ENCODE assay signal across 8 cellular contexts in genomic region chrX:154486396-154487207, GRCh38. TPM values are rescaled to one million over a fixed set of nuclear protein-coding genes. Genes with fewer than 3 reads are reported as not detected.
DNase-seq lines count a peak whose midpoint lies in the region; ATAC-seq and TF ChIP-seq lines count a peak whose summit lies in the region.

Gene UBL4A, minus strand, starts transcription at chrX:154486615. Its CDS starts 31 bp downstream, at chrX:154486584.

- H3K4me3 Mint-ChIP-seq in activated B cell treated with CpG ODN at 0.5 μM for 24 hours (peak within 1 kb of the TSS; percentile 73), chondrocyte (ENCODE audit: unreplicated experiment) (peak within 1 kb of the TSS; percentile 68)

- H3K27me3 Mint-ChIP-seq in activated B cell treated with CpG ODN at 0.5 μM for 24 hours (no peaks in the 10 kb centered on the region), chondrocyte (ENCODE audit: low read depth) (no peaks in the 10 kb centered on the region)

- intact Hi-C loops in activated B cell treated with CpG ODN at 0.5 μM for 24 hours (cut with micrococcal nuclease), result loop anchor here (1.0 kb wide), 1 partner anchor 30 kb away; the partner anchor contains the start of gene FAM3A

- CTCF ChIA-PET in activated B cell treated with CpG ODN at 0.5 μM for 24 hours (lab: Charles Lee), result interaction anchor here (0.7 kb wide), 1 partner anchor 113 kb away, joined by 3 read pairs; no protein-coding TSS in a partner anchor

- no peaks in the 10 kb centered on the region for H3K9me3 Mint-ChIP-seq in activated B cell treated with CpG ODN at 0.5 μM for 24 hours
- H3K9me3 Mint-ChIP-seq in chondrocyte (ENCODE audit: low read depth), result peaks cover 4% of the 10 kb centered on the region

- peak; percentile 1 for DNase-seq in SHP77 treated with DMSO at 0.1 percent for 48 hours (lab: John Stamatoyannopoulos, UW)
- DNase-seq in SHP77 (lab: John Stamatoyannopoulos, UW), result no peak
- peak; percentile 64 for DNase-seq in NCI-H1105 (lab: John Stamatoyannopoulos, UW)
- DNase-seq in activated B cell treated with CpG ODN at 0.5 μM for 24 hours, result peak; percentile 61
- no peak for DNase-seq in chondrocyte (ENCODE audit: low spot score)
- DNase-seq in kidney tubule cell (ENCODE audit: low spot score), result peak; percentile 68
- DNase-seq in stimulated activated CD4-positive, alpha-beta T cell treated with anti-CD3 and anti-CD28 coated beads, Interleukin-1b, Interleukin-23, amount 100 ng/mL, for 4 hours (ENCODE audit: low read depth in 2 of 2), result peak; percentile 29 to 57

- ATAC-seq in activated B cell treated with CpG ODN at 0.5 μM for 24 hours (ENCODE audit: low read depth), result peak; percentile 27
- no peak for ATAC-seq in HG03097 (IDR thresholded peaks at IDR 0.05; ENCODE audit: low FRiP score, unreplicated experiment)

- peaks cover 18% of the 10 kb centered on the region for H3K4me1 Mint-ChIP-seq in activated B cell treated with CpG ODN at 0.5 μM for 24 hours
- H3K4me1 Mint-ChIP-seq in chondrocyte (ENCODE audit: low read depth), result peaks cover 16% of the 10 kb centered on the region

- TF ChIP-seq CTCF in activated B cell treated with CpG ODN at 0.5 μM for 24 hours (IDR thresholded peaks at IDR 0.05) (no peak), chondrocyte (IDR thresholded peaks at IDR 0.05) (no peak)

- no peak within 1 kb of the TSS for H3K27ac Mint-ChIP-seq in activated B cell treated with CpG ODN at 0.5 μM for 24 hours
- H3K27ac Mint-ChIP-seq in chondrocyte (ENCODE audit: unreplicated experiment), result peak within 1 kb of the TSS; percentile 12

- POLR2A ChIA-PET in activated B cell treated with CpG ODN at 0.5 μM for 24 hours (lab: Charles Lee), result interaction anchor here (0.6 to 3.4 kb wide), 6 partner anchors 10 to 116 kb away, joined by 3 to 26 read pairs (median 6); partner anchors contain the start of gene RPL10

- H3K36me3 Mint-ChIP-seq in activated B cell treated with CpG ODN at 0.5 μM for 24 hours (ENCODE audit: low read depth), result peaks cover 10% of the 10 kb centered on the region
- peaks cover 7% of the 10 kb centered on the region for H3K36me3 Mint-ChIP-seq in chondrocyte (ENCODE audit: low read depth)

RNA-seq across cellular contexts. Expression of gene UBL4A, which starts in this region (rescaled TPM):
- total RNA-seq in activated B cell treated with CpG ODN at 0.5 μM for 24 hours (20.4 and 20.9 TPM in 2 replicates), chondrocyte (20.8 to 21.2 TPM (median 20.8 TPM) in 3 replicates)

Comparison
In these comparisons a context has a peak if more than half of its experiments do, and no peak if none do; other contexts are left out.
1. DNase-seq: peak in SHP77 treated with DMSO at 0.1 percent for 48 hours (single experiment), NCI-H1105 (single experiment), activated B cell treated with CpG ODN at 0.5 μM for 24 hours (single experiment), kidney tubule cell (single experiment) and stimulated activated CD4-positive, alpha-beta T cell treated with anti-CD3 and anti-CD28 coated beads, Interleukin-1b, Interleukin-23, amount 100 ng/mL, for 4 hours (2 of 2); none in SHP77 (0 of 2) and chondrocyte (single experiment).